ENCODE assay signal across 20 cellular contexts in the genomic region with DNA sequence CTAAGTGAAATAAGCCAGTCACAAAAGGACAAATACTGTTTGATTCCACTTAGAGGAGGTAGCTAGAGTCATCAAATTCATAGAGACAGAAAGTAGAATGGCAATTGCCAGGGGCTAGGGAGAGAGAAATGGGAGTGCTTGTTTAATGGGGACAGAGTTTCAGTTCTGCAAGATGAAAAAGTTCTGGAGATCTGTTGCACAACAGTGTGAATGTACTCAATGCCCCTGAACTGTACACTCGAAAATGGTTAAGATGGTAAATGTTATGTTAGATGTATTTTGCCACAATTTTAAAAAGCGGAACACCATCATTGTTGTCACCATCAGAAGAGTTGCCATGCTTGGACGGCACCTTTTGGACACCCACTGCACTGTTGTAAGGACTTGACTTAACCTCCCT.
DNase-seq lines count a peak whose midpoint lies in the region.
"Had no signal": no experiment of that assay in that cellular context is flagged by ENCODE, and none has a peak within 500 bp of the region (broad histone marks: within the 10 kb centered on the region; RNA-seq: fewer than 3 reads in every experiment).

No MANE protein-coding gene starts in this region.

- H3K36me3 ChIP-seq in rectal smooth muscle tissue (ENCODE audit: control insufficient read depth, insufficient read depth, low read length): no peaks in the 10 kb centered on the region

- no peaks in the 10 kb centered on the region for H3K27me3 ChIP-seq in rectal smooth muscle tissue (ENCODE audit: control insufficient read depth, insufficient read depth, low read length)
- H3K27me3 ChIP-seq: body of pancreas had no signal

- H3K9ac ChIP-seq in rectal smooth muscle tissue (ENCODE audit: low read length): no peak overlapping the region

- DNase-seq in CD1c-positive myeloid dendritic cell (ENCODE audit: extremely low spot score) (peak; percentile 86), NOMO-1 treated with dmso at 0.1 percent for 144 hours (lab: John Stamatoyannopoulos, UW; ENCODE audit: unreplicated experiment) (peak; percentile 77), activated gamma-delta T cell (lab: John Stamatoyannopoulos, UW) (no peak), OCI-M1 (lab: John Stamatoyannopoulos, UW) (no peak), NCI-H446 (lab: John Stamatoyannopoulos, UW) (no peak)
- no peak for DNase-seq in activated CD8-positive, alpha-beta memory T cell treated with anti-CD3 and anti-CD28 coated beads, Interleukin-2, amount 50 U/mL, for 4 hours
- DNase-seq: activated CD4-positive, alpha-beta T cell treated with anti-CD3 and anti-CD28 coated beads for 1 hour; activated CD8-positive, alpha-beta memory T cell treated with anti-CD3 and anti-CD28 coated beads for 24 hours; activated naive CD8-positive, alpha-beta T cell treated with anti-CD3 and anti-CD28 coated beads, Interleukin-2, amount 10 ng/mL, durations not matched to agents 7 days and 5 days; body of pancreas; immature natural killer cell; NCI-H2029 treated with DMSO at 0.1 percent for 48 hours; nucleus accumbens; retina; RPMI8226 had no signal

- H3K4me3 Mint-ChIP-seq in dendritic cell treated with granulocyte-macrophage colony-stimulating factor and Interleukin-4, amounts not matched to agents 40 ng/mL and 50 ng/mL, for 4 days: no peak overlapping the region
- H3K4me3 Mint-ChIP-seq: activated naive CD8-positive, alpha-beta T cell treated with anti-CD3 and anti-CD28 coated beads, Interleukin-2, amount 10 ng/mL, durations not matched to agents 7 days and 5 days; GM23338 had no signal

- peaks cover 25% of the 10 kb centered on the region for H3K36me3 Mint-ChIP-seq in dendritic cell treated with granulocyte-macrophage colony-stimulating factor and Interleukin-4, amounts not matched to agents 40 ng/mL and 50 ng/mL, for 4 days (ENCODE audit: low read depth)

- peak overlapping the region; percentile 86 for H3K27ac Mint-ChIP-seq in dendritic cell treated with granulocyte-macrophage colony-stimulating factor and Interleukin-4, amounts not matched to agents 40 ng/mL and 50 ng/mL, for 4 days
- H3K27ac Mint-ChIP-seq: activated naive CD8-positive, alpha-beta T cell treated with anti-CD3 and anti-CD28 coated beads, Interleukin-2, amount 10 ng/mL, durations not matched to agents 7 days and 5 days; GM23338 had no signal

- H3K4me3 ChIP-seq in rectal smooth muscle tissue (ENCODE audit: low read length): no peak overlapping the region
- H3K4me3 ChIP-seq: body of pancreas, coronary artery, GM23338 had no signal

- H3K27ac ChIP-seq in rectal smooth muscle tissue (ENCODE audit: low read depth, low read length): peak overlapping the region; percentile 29
- H3K27ac ChIP-seq: C4-2B had no signal

- H3K4me1 Mint-ChIP-seq in dendritic cell treated with granulocyte-macrophage colony-stimulating factor and Interleukin-4, amounts not matched to agents 40 ng/mL and 50 ng/mL, for 4 days (ENCODE audit: low read depth): peaks cover 96% of the 10 kb centered on the region

- peaks cover 19% of the 10 kb centered on the region for H3K9me3 Mint-ChIP-seq in dendritic cell treated with granulocyte-macrophage colony-stimulating factor and Interleukin-4, amounts not matched to agents 40 ng/mL and 50 ng/mL, for 4 days

- peaks cover 5% of the 10 kb centered on the region for H3K27me3 Mint-ChIP-seq in dendritic cell treated with granulocyte-macrophage colony-stimulating factor and Interleukin-4, amounts not matched to agents 40 ng/mL and 50 ng/mL, for 4 days

- intact Hi-C loops in dendritic cell treated with granulocyte-macrophage colony-stimulating factor and Interleukin-4, amounts not matched to agents 40 ng/mL and 50 ng/mL, for 4 days (cut with micrococcal nuclease): no loop called here

- H3K4me1 ChIP-seq in rectal smooth muscle tissue (ENCODE audit: control insufficient read depth, insufficient read depth, low read length): peaks cover 21% of the 10 kb centered on the region

Comparison
In these comparisons a context has a peak if more than half of its experiments do, and no peak if none do; other contexts are left out.
1. DNase-seq: peak in CD1c-positive myeloid dendritic cell (single experiment) and NOMO-1 treated with dmso at 0.1 percent for 144 hours (single experiment); none in activated gamma-delta T cell (single experiment), OCI-M1 (single experiment), activated CD8-positive, alpha-beta memory T cell treated with anti-CD3 and anti-CD28 coated beads, Interleukin-2, amount 50 U/mL, for 4 hours (single experiment) and NCI-H446 (0 of 2).